ENCODE assay signal across 19 cellular contexts in the genomic region with DNA sequence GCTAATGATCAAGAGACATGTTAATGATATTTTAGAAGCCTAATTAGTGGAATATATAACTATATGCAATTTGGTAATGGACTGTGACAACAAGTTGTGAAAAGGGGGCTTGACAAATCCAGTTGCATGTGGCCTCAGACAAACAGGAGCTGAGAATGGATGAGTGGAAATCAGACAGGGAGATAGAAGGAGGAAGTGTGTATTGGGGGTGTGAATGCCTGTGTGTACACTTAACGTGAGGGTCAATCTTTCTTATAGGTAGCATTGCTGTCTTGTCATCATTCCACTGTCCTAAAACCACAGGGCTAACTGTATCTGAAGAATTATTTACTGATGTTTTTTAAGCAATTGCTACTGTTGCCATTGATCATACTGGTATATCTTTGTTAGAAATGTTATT.
DNase-seq lines count a peak whose midpoint lies in the region; ATAC-seq and TF ChIP-seq lines count a peak whose summit lies in the region.
"Had no signal": no experiment of that assay in that cellular context is flagged by ENCODE, and none has a peak within 500 bp of the region (broad histone marks: within the 10 kb centered on the region; RNA-seq: fewer than 3 reads in every experiment).

No MANE protein-coding gene starts in this region.

- BruUV-seq in Caco-2 (replicated peaks; lab: Mats Ljungman, UMichigan) = no TSS peak

- no peak for TF ChIP-seq POLR2A in stomach (IDR thresholded peaks at IDR 0.05)

- H3K27me3 Mint-ChIP-seq in Caco-2 (ENCODE audit: insufficient read depth, unreplicated experiment) = no peaks in the 10 kb centered on the region

- intact Hi-C loops in Caco-2 (cut with micrococcal nuclease; ENCODE audit: unreplicated experiment) = loop anchor here (2.0 kb wide), 1 partner anchor 17 kb away; no protein-coding TSS in a partner anchor
- intact Hi-C loops in left colon (cut with DNase I, micrococcal nuclease) = no loop called here
- intact Hi-C loops in stomach (cut with DNase I; ENCODE audit: low total_unique reads) = no loop called here

- peak overlapping the region; percentile 1 for H3K27ac Mint-ChIP-seq in Caco-2 (ENCODE audit: unreplicated experiment)
- H3K27ac Mint-ChIP-seq: CD8-positive, alpha-beta T cell; IgD-negative memory B cell had no signal

- H3K4me1 ChIP-seq in Caco-2 (peaks cover 11% of the 10 kb centered on the region), stomach (peaks cover 17 to 83% (median 47%) of the 10 kb centered on the region in 4 donors), HAP-1 (peaks cover 10% of the 10 kb centered on the region)
- H3K4me1 ChIP-seq: BLaER1 had no signal

- DNase-seq in Caco-2 (no peak), NCI-H69 (lab: John Stamatoyannopoulos, UW) (peak; percentile 87), left colon (no peak), stomach (no peak), NCI-H446 treated with DMSO at 0.1 percent for 48 hours (lab: John Stamatoyannopoulos, UW) (no peak), SKM-1 (lab: John Stamatoyannopoulos, UW; ENCODE audit: unreplicated experiment) (no peak), HAP-1 (ENCODE audit: low spot score in 2 of 2) (no peak)
- DNase-seq: CD8-positive, alpha-beta T cell; H7; MM.1S; NCI-H1092; NCI-H146; NCI-H2081; NCI-H2171 treated with DMSO at 0.1 percent for 48 hours; NCI-H446; Right ventricle myocardium superior had no signal

- no peak for TF ChIP-seq EP300 in stomach (IDR thresholded peaks at IDR 0.05)

- H3K27ac ChIP-seq in stomach = peak overlapping the region in 3 of 5 donors; percentile 46 to 72 (median 52)
- H3K27ac ChIP-seq: BLaER1, SK-N-MC had no signal

- H3K4me1 Mint-ChIP-seq in Caco-2 (ENCODE audit: low read depth, unreplicated experiment) = peaks cover 38% of the 10 kb centered on the region

- H3K27me3 ChIP-seq in Caco-2 (replicated peaks; ENCODE audit: control insufficient read depth, insufficient read depth, low read length) (no peaks in the 10 kb centered on the region), stomach (no peaks in the 10 kb centered on the region), HAP-1 (ENCODE audit: low read depth) (no peaks in the 10 kb centered on the region)
- H3K27me3 ChIP-seq: BLaER1 had no signal

- 0 out of 2 replicates have a peak, but pooled peaks cover 1% of the 10 kb centered on the region for H3K36me3 ChIP-seq in Caco-2 (ENCODE audit: control insufficient read depth, insufficient read depth, low read length)
- H3K36me3 ChIP-seq in stomach = peaks cover 0 to 5% (median 2%) of the 10 kb centered on the region in 4 donors
- 0 out of 2 replicates have a peak, but pooled peaks cover 3% of the 10 kb centered on the region for H3K36me3 ChIP-seq in HAP-1 (replicated peaks)
- H3K36me3 ChIP-seq: BLaER1 had no signal

- ATAC-seq in left colon = peak; percentile 41
- ATAC-seq: CD8-positive, alpha-beta T cell had no signal

- peaks cover 49% of the 10 kb centered on the region for H3K36me3 Mint-ChIP-seq in Caco-2 (ENCODE audit: insufficient read depth, unreplicated experiment)
- H3K36me3 Mint-ChIP-seq: CD8-positive, alpha-beta T cell; IgD-negative memory B cell had no signal

- CTCF ChIA-PET in Caco-2 (lab: Charles Lee) = no interaction called here

- H3K9me3 ChIP-seq in Caco-2 (no peaks in the 10 kb centered on the region), stomach (no peaks in the 10 kb centered on the region), HAP-1 (no peaks in the 10 kb centered on the region)
- H3K9me3 ChIP-seq: BLaER1 had no signal

- no peak overlapping the region for H3K4me3 Mint-ChIP-seq in Caco-2 (ENCODE audit: unreplicated experiment)
- H3K4me3 Mint-ChIP-seq: CD8-positive, alpha-beta T cell; IgD-negative memory B cell had no signal

- 29 to 63% (median 48%) methylated on average over 1 of the region's 1 CpG for WGBS in stomach, 5 donors

- in situ Hi-C loops in HAP-1 (cut with MboI; ENCODE audit: low sequenced_read_pairs) = no loop called here

- POLR2A ChIA-PET in Caco-2 (lab: Charles Lee) = no interaction called here

- H3K4me3 ChIP-seq in Caco-2 (ENCODE audit: low read depth, low read length) (no peak overlapping the region), stomach (no peak overlapping the region), HAP-1 (no peak overlapping the region)
- H3K4me3 ChIP-seq: BLaER1, SK-N-MC had no signal

- H3K9me3 Mint-ChIP-seq in Caco-2 (ENCODE audit: unreplicated experiment) = no peaks in the 10 kb centered on the region
- H3K9me3 Mint-ChIP-seq: CD8-positive, alpha-beta T cell had no signal

- no peak for TF ChIP-seq CTCF in Caco-2 (IDR thresholded peaks at IDR 0.05; ENCODE audit: insufficient read depth in 1 of 2, low read depth in 1 of 2, low read length in 1 of 2, severe bottlenecking in 1 of 2, unreplicated experiment in 1 of 2)
- TF ChIP-seq CTCF in stomach (IDR thresholded peaks at IDR 0.05) = no peak
